22 cellular contexts compared by ENCODE assay signal in the genomic region with DNA sequence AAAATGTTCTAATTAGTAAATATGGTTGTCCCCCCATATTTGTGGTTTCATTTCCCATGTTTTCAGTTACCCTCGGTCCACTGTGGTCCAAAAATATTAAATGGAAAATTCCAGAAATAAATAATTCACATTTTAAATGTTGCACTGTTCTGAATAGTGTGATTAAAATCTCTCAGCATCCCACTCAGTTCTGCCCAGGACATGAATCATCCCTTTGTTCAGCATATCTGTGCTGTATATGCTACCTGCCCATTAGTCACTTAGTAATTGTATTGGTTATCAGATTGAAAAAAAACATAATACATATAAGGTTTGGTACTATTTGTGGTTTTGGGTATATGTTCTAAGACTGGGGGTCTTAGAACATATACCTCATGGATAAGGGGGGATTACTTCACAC. TPM values are rescaled to one million over a fixed set of nuclear protein-coding genes. Genes with fewer than 3 reads are reported as not detected.
"Had no signal": no experiment of that assay in that cellular context is flagged by ENCODE, and none has a peak within 500 bp of the region (broad histone marks: within the 10 kb centered on the region; RNA-seq: fewer than 3 reads in every experiment).

No MANE protein-coding gene starts in this region.

- FAIRE-seq: HepG2 had no signal

- H3K36me3 ChIP-seq: SJSA1 had no signal

- H3K27me3 ChIP-seq: SJSA1 had no signal

- ATAC-seq: HepG2, Panc1 had no signal

- H3K27ac ChIP-seq: SJSA1, SK-N-MC had no signal

- H3K4me1 ChIP-seq: SJSA1 had no signal

- DNase-seq: IMR-90, Karpas-422, KG1, MM.1S, NCI-H1092 treated with DMSO at 0.1 percent for 48 hours, NCI-H1436, NCI-H187, NCI-H2029, NCI-H2081 treated with DMSO at 0.1 percent for 48 hours, NCI-H2171, NCI-H226, NCI-H446, NCI-H510A, NCI-H524 treated with DMSO at 0.1 percent for 48 hours, NCI-H69, NCI-H774, Right ventricle myocardium superior, SIG-M5 had no signal

- H3K9me3 ChIP-seq: SJSA1 had no signal

- H3K4me3 ChIP-seq: SJSA1, SK-N-MC had no signal

RNA-seq across cellular contexts. Expression of gene NXF3, which starts 55.1 kb away (rescaled TPM):
- total RNA-seq: HepG2, IMR-90, SJSA1 had no signal
- polyA plus RNA-seq: IMR-90 had no signal
